In genomic region chr5:39400711-39401385, GRCh38 we compare ENCODE assay signal across 14 cellular contexts. TPM values are rescaled to one million over a fixed set of nuclear protein-coding genes. Genes with fewer than 3 reads are reported as not detected.
DNase-seq lines count a peak whose midpoint lies in the region; ATAC-seq and TF ChIP-seq lines count a peak whose summit lies in the region.
"Had no signal": no experiment of that assay in that cellular context is flagged by ENCODE, and none has a peak within 500 bp of the region (broad histone marks: within the 10 kb centered on the region; RNA-seq: fewer than 3 reads in every experiment).

No MANE protein-coding gene starts in this region.

- H3K4me1 ChIP-seq in HUES48 (ENCODE audit: control insufficient read depth, insufficient read depth, low read length) (peaks cover 17% of the 10 kb centered on the region; the same call in 1 of the 2 replicates), endodermal cell (ENCODE audit: control insufficient read depth, insufficient read depth, low read length) (peaks cover 6% of the 10 kb centered on the region), mucosa of rectum (ENCODE audit: control insufficient read depth in 2 of 2, insufficient read depth in 2 of 2, low read length in 2 of 2) (peaks cover 8 to 16% of the 10 kb centered on the region in 2 donors), thoracic aorta (ENCODE audit: control insufficient read depth in 1 of 2, low read depth in 2 of 2) (peaks cover 36 to 50% of the 10 kb centered on the region in 2 donors)

- peaks cover 12% of the 10 kb centered on the region for H3K4me1 Mint-ChIP-seq in endodermal cell

- H3K27ac ChIP-seq in HUES48 (ENCODE audit: low read depth, low read length) (peak overlapping the region; percentile 21), endodermal cell (ENCODE audit: low read depth, low read length) (no peak overlapping the region), mucosa of rectum (ENCODE audit: low read depth in 2 of 2, low read length in 2 of 2) (peak overlapping the region; percentile 48 to 79), thoracic aorta (peak overlapping the region; percentile 82 to 87)

- 88% methylated on average over 3 to 5 of the region's 5 CpGs for WGBS in endodermal cell (ENCODE audit: insufficient coverage in 1 of 2, insufficient read length in 1 of 2), 2 experiments

- no peak for TF ChIP-seq CTCF in endodermal cell (conservative IDR thresholded peaks at IDR 0.05)
- TF ChIP-seq CTCF in thoracic aorta (IDR thresholded peaks at IDR 0.05), result no peak

- no peaks in the 10 kb centered on the region for H3K9me3 Mint-ChIP-seq in endodermal cell

- no peaks in the 10 kb centered on the region for H3K36me3 Mint-ChIP-seq in endodermal cell (ENCODE audit: low read depth)

- H3K4me3 ChIP-seq in HUES48 (ENCODE audit: low read depth, low read length) (no peak overlapping the region), endodermal cell (ENCODE audit: low read length) (no peak overlapping the region), mucosa of rectum (ENCODE audit: low read length in 2 of 2) (peak overlapping the region in 1 of 2 donors; percentile 21), thoracic aorta (no peak overlapping the region)

- no peaks in the 10 kb centered on the region for H3K27me3 Mint-ChIP-seq in endodermal cell (ENCODE audit: insufficient read depth)

- no peak overlapping the region for H3K4me3 Mint-ChIP-seq in endodermal cell

- H3K27me3 ChIP-seq in HUES48 (ENCODE audit: control insufficient read depth, insufficient read depth, low read length) (no peaks in the 10 kb centered on the region), endodermal cell (ENCODE audit: control insufficient read depth, insufficient read depth, low read length, poor library complexity, severe bottlenecking) (no peaks in the 10 kb centered on the region), mucosa of rectum (ENCODE audit: control insufficient read depth in 2 of 2, insufficient read depth in 2 of 2, low read length in 2 of 2) (no peaks in the 10 kb centered on the region), thoracic aorta (replicated peaks; ENCODE audit: insufficient read depth) (no peaks in the 10 kb centered on the region)

- no peaks in the 10 kb centered on the region for H3K9me3 ChIP-seq in HUES48 (ENCODE audit: control insufficient read depth, insufficient read depth, low read length)
- H3K9me3 ChIP-seq in endodermal cell (ENCODE audit: control insufficient read depth, low read length), result no peaks in the 10 kb centered on the region
- no peaks in the 10 kb centered on the region for H3K9me3 ChIP-seq in mucosa of rectum (ENCODE audit: control insufficient read depth in 2 of 2, low read length in 2 of 2)
- H3K9me3 ChIP-seq in thoracic aorta, result no peaks in the 10 kb centered on the region

- DNase-seq in endodermal cell (no peak), thoracic aorta (ENCODE audit: low spot score) (no peak), HPDE6-E6E7 (ENCODE audit: extremely low spot score) (no peak)
- no peak for DNase-seq in effector CD8-positive, alpha-beta T cell (lab: John Stamatoyannopoulos, UW)
- DNase-seq: amniotic stem cell; erythroblast; islet precursor cell; NCI-H1417; stimulated activated CD4-positive, alpha-beta T cell treated with anti-CD3 and anti-CD28 coated beads, Interleukin-12 subunit alpha, Interleukin-12 subunit beta, amount 100 ng/mL, for 4 hours had no signal

- H3K36me3 ChIP-seq in HUES48 (ENCODE audit: control insufficient read depth, insufficient read depth, low read length) (no peaks in the 10 kb centered on the region), endodermal cell (ENCODE audit: control insufficient read depth, insufficient read depth, low read length) (no peaks in the 10 kb centered on the region), mucosa of rectum (ENCODE audit: control insufficient read depth in 2 of 2, insufficient read depth in 2 of 2, low read length in 2 of 2) (no peaks in the 10 kb centered on the region), thoracic aorta (no peaks in the 10 kb centered on the region)

- peak overlapping the region; percentile 14 for H3K27ac Mint-ChIP-seq in endodermal cell

- no peak for ATAC-seq in thoracic aorta (ENCODE audit: insufficient number of reproducible peaks, low FRiP score, low read depth)
- no peak for ATAC-seq in HG03442 (IDR thresholded peaks at IDR 0.05; ENCODE audit: unreplicated experiment)
- no peak for ATAC-seq in GM18907 (IDR thresholded peaks at IDR 0.05; ENCODE audit: unreplicated experiment)

- no peak overlapping the region for H3K9ac ChIP-seq in HUES48 (ENCODE audit: low read depth, low read length)
- H3K9ac ChIP-seq in endodermal cell (ENCODE audit: extremely low read depth, low read length, poor library complexity, severe bottlenecking), result no peak overlapping the region
- peak overlapping the region in 1 of 2 donors; percentile 9 for H3K9ac ChIP-seq in mucosa of rectum (ENCODE audit: low read depth in 1 of 2, low read length in 2 of 2)

RNA-seq across cellular contexts. Expression of gene DAB2, which starts 23.9 kb away (rescaled TPM):
- total RNA-seq in endodermal cell (10 to 100 TPM; 12.3 to 23.8 TPM), thoracic aorta (100 to 1,000 TPM; 162 to 187 TPM)
- polyA plus RNA-seq in endodermal cell (2013, experiment 1 of 2), result 12.8 TPM
- polyA plus RNA-seq in endodermal cell (2013, experiment 2 of 2), result 12.7 TPM
- total RNA-seq: T-helper 1 cell treated with Interleukin-12 subunit alpha and Interleukin-12 subunit beta and Interleukin-4 antibody, amounts not matched to agents 30 ng/mL and 1 ng/mL, for 36 hours had no signal

RNA-seq across cellular contexts. Expression of gene C9, which starts 36.6 kb away (rescaled TPM):
- total RNA-seq in endodermal cell (not detected), thoracic aorta (not detected)
- not detected for polyA plus RNA-seq in endodermal cell (2013, experiment 1 of 2)
- polyA plus RNA-seq in endodermal cell (2013, experiment 2 of 2), result not detected
- total RNA-seq: T-helper 1 cell treated with Interleukin-12 subunit alpha and Interleukin-12 subunit beta and Interleukin-4 antibody, amounts not matched to agents 30 ng/mL and 1 ng/mL, for 36 hours had no signal

Comparison
In these comparisons a context has a peak if more than half of its experiments do, and no peak if none do; other contexts are left out.
1. RNA of gene DAB2, which starts 23.9 kb away (total RNA-seq): 162 to 187 TPM in thoracic aorta; 12.3 to 23.8 TPM in endodermal cell; every median in the first group is over 4 times any median in the second.